In genomic region chr2:37231251-37232130, GRCh38 we compare ENCODE assay signal across 8 cellular contexts. TPM values are rescaled to one million over a fixed set of nuclear protein-coding genes. Genes with fewer than 3 reads are reported as not detected.
DNase-seq lines count a peak whose midpoint lies in the region; ATAC-seq, FAIRE-seq and TF ChIP-seq lines count a peak whose summit lies in the region.

Gene CEBPZ, minus strand, starts transcription at chr2:37231596. Its CDS starts 29 bp downstream, at chr2:37231567.
Gene NDUFAF7, plus strand, starts transcription at chr2:37231658. Its CDS starts 48 bp downstream, at chr2:37231706.

- no peaks in the 10 kb centered on the region for H3K9me3 ChIP-seq in astrocyte (ENCODE audit: insufficient read depth, low read depth, low read length)

- H2AFZ ChIP-seq in astrocyte (ENCODE audit: low read depth, low read length): peak within 1 kb of the TSS; percentile 85

- no peak for FAIRE-seq in astrocyte (lab: Jason Lieb, UNC)

- intact Hi-C loops in T-helper 2 cell treated with Interferon-gamma antibody and Interleukin-4, amounts not matched to agents 100 ng/mL and 5 ng/mL, for 36 hours (cut with micrococcal nuclease): loop anchor here (1.0 to 5.0 kb wide), 6 partner anchors 35 to 265 kb away; partner anchors contain the start of genes CEBPZOS, EIF2AK2, GPATCH11 and HEATR5B

- no peak within 1 kb of the TSS for H3K27ac Mint-ChIP-seq in astrocyte (ENCODE audit: unreplicated experiment)

- ATAC-seq in GM18499 (IDR thresholded peaks at IDR 0.05; ENCODE audit: insufficient read depth, unreplicated experiment): peak; percentile 85
- peak; percentile 97 for ATAC-seq in HG02885 (IDR thresholded peaks at IDR 0.05; ENCODE audit: poor library complexity, unreplicated experiment)

- H3K4me1 ChIP-seq in astrocyte (ENCODE audit: insufficient read depth, low read length): peaks cover 23% of the 10 kb centered on the region

- no peak within 1 kb of the TSS for H3K4me3 Mint-ChIP-seq in astrocyte (ENCODE audit: unreplicated experiment)

- H3K36me3 ChIP-seq in astrocyte (ENCODE audit: insufficient read depth, low read length): peaks cover 15% of the 10 kb centered on the region

- peaks cover 3% of the 10 kb centered on the region for H3K4me1 Mint-ChIP-seq in astrocyte (ENCODE audit: low read depth, unreplicated experiment)

- peaks cover 4% of the 10 kb centered on the region for H3K36me3 Mint-ChIP-seq in astrocyte (ENCODE audit: low read depth, unreplicated experiment)

- no peaks in the 10 kb centered on the region for H3K27me3 Mint-ChIP-seq in astrocyte (ENCODE audit: low read depth, unreplicated experiment)

- DNase-seq in NCI-H1694 (lab: John Stamatoyannopoulos, UW): peak; percentile 78
- DNase-seq in astrocyte (ENCODE audit: low read depth): peak; percentile 92
- peak; percentile 89 for DNase-seq in hippocampal formation (lab: John Stamatoyannopoulos, UW)
- peak; percentile 94 for DNase-seq in retina
- DNase-seq in OCI-M2 (lab: John Stamatoyannopoulos, UW; ENCODE audit: unreplicated experiment): no peak

- H3K27ac ChIP-seq in astrocyte (ENCODE audit: low read depth, low read length): peak within 1 kb of the TSS; percentile 96

- H3K9me3 Mint-ChIP-seq in astrocyte (ENCODE audit: unreplicated experiment): no peaks in the 10 kb centered on the region

- H3K4me3 ChIP-seq in astrocyte (ENCODE audit: insufficient read depth, low read depth, low read length): peak within 1 kb of the TSS; percentile 95

- H3K27me3 ChIP-seq in astrocyte (ENCODE audit: insufficient read depth, low read length): no peaks in the 10 kb centered on the region

- H4K20me1 ChIP-seq in astrocyte (ENCODE audit: insufficient read depth, low read length): peaks cover 40% of the 10 kb centered on the region

- peak within 1 kb of the TSS; percentile 92 for H3K4me2 ChIP-seq in astrocyte (ENCODE audit: low read length)

- TF ChIP-seq CTCF in astrocyte (IDR thresholded peaks at IDR 0.05; ENCODE audit: insufficient read depth, low read depth, low read length): no peak

- H3K79me2 ChIP-seq in astrocyte (ENCODE audit: insufficient read depth, low read length): peaks cover 88% of the 10 kb centered on the region

- peak within 1 kb of the TSS; percentile 95 for H3K9ac ChIP-seq in astrocyte (ENCODE audit: low read length)

RNA-seq across cellular contexts. Expression of gene CEBPZ, which starts in this region (rescaled TPM):
- total RNA-seq in T-helper 2 cell treated with Interferon-gamma antibody and Interleukin-4, amounts not matched to agents 100 ng/mL and 5 ng/mL, for 36 hours: 44.3 and 49.9 TPM in 2 replicates
- 47.5 and 48.5 TPM in 2 replicates for total RNA-seq in astrocyte

RNA-seq across cellular contexts. Expression of gene NDUFAF7, which starts in this region (rescaled TPM):
- 19.6 and 20.2 TPM in 2 replicates for total RNA-seq in T-helper 2 cell treated with Interferon-gamma antibody and Interleukin-4, amounts not matched to agents 100 ng/mL and 5 ng/mL, for 36 hours
- total RNA-seq in astrocyte: 23.1 and 24.2 TPM in 2 replicates
